Comparison of ENCODE assay signal across 26 cellular contexts in genomic region chr4:87109945-87110344, GRCh38.
A peak's percentile ranks its signal among the peaks of the same experiment; 100 is the strongest.
DNase-seq lines count a peak whose midpoint lies in the region; ATAC-seq and TF ChIP-seq lines count a peak whose summit lies in the region.
"Had no signal": no experiment of that assay in that cellular context is flagged by ENCODE, and none has a peak within 500 bp of the region (broad histone marks: within the 10 kb centered on the region; RNA-seq: fewer than 3 reads in every experiment).

No MANE protein-coding gene starts in this region.

- peaks cover 11% of the 10 kb centered on the region for H3F3A ChIP-seq in smooth muscle cell (ENCODE audit: low read depth)

- H3K4me3 ChIP-seq in BE2C (ENCODE audit: low read depth, low read length): peak overlapping the region; percentile 13; the same call in 1 of the 2 replicates
- H3K4me3 ChIP-seq in mesenchymal stem cell (ENCODE audit: insufficient read depth in 1 of 2, low read depth in 1 of 2, low read length in 2 of 2): no peak overlapping the region
- H3K4me3 ChIP-seq in smooth muscle cell: no peak overlapping the region
- H3K4me3 ChIP-seq: BLaER1 treated with 17β-estradiol and CSF1 and Interleukin-3, amounts not matched to agents 10 nM and 100 nM; GM12878; PC-9 had no signal

- ATAC-seq in omental fat pad (ENCODE audit: low FRiP score): no peak
- ATAC-seq in HG03135 (IDR thresholded peaks at IDR 0.05; ENCODE audit: unreplicated experiment): no peak
- ATAC-seq: GM12878 had no signal

- H2AK5ac ChIP-seq in mesenchymal stem cell (ENCODE audit: low read length, severe bottlenecking): no peak overlapping the region

- H3K18ac ChIP-seq in mesenchymal stem cell (ENCODE audit: low read depth in 1 of 2, low read length in 2 of 2): no peak overlapping the region

- H4K91ac ChIP-seq in mesenchymal stem cell (ENCODE audit: low read length): no peak overlapping the region

- H4K8ac ChIP-seq in mesenchymal stem cell (ENCODE audit: low read length): no peak overlapping the region

- H3K9ac ChIP-seq in mesenchymal stem cell (ENCODE audit: low read length) (peak overlapping the region; percentile 81), smooth muscle cell (ENCODE audit: low read depth) (no peak overlapping the region)
- H3K9ac ChIP-seq: BLaER1 treated with 17β-estradiol and CSF1 and Interleukin-3, amounts not matched to agents 10 nM and 100 nM had no signal

- no peak overlapping the region for H2AFZ ChIP-seq in mesenchymal stem cell (ENCODE audit: low read depth, low read length)
- H2AFZ ChIP-seq in smooth muscle cell (ENCODE audit: low read depth): no peak overlapping the region
- H2AFZ ChIP-seq: PC-9 had no signal

- no peak overlapping the region for H2BK5ac ChIP-seq in mesenchymal stem cell (ENCODE audit: low read depth, low read length, poor library complexity, severe bottlenecking)

- H3K4ac ChIP-seq in mesenchymal stem cell (ENCODE audit: low read depth in 1 of 2, low read length in 2 of 2): no peak overlapping the region

- no CpG with 5 or more reads among the region's 1 CpG for whole genome bisulfite sequencing in mesenchymal stem cell
- 97% methylated on average over 1 of the region's 1 CpG for WGBS in smooth muscle cell (ENCODE audit: low lambda C conversion rate)

- H3K27me3 ChIP-seq in BE2C: no peaks in the 10 kb centered on the region
- H3K27me3 ChIP-seq in mesenchymal stem cell (ENCODE audit: control insufficient read depth in 1 of 2, insufficient read depth in 1 of 2, low read length in 2 of 2): no peaks in the 10 kb centered on the region
- no peaks in the 10 kb centered on the region for H3K27me3 ChIP-seq in smooth muscle cell (ENCODE audit: low read depth)
- H3K27me3 ChIP-seq: BLaER1 treated with 17β-estradiol and CSF1 and Interleukin-3, amounts not matched to agents 10 nM and 100 nM had no signal

- no peak overlapping the region for H3K23ac ChIP-seq in mesenchymal stem cell (ENCODE audit: low read length in 2 of 2)

- H3K27ac ChIP-seq in VCaP (peak overlapping the region; percentile 13; the same call in 1 of the 2 replicates), mesenchymal stem cell (ENCODE audit: low read length, poor library complexity, severe bottlenecking) (no peak overlapping the region), smooth muscle cell (ENCODE audit: low read depth) (peak overlapping the region; percentile 91)
- H3K27ac ChIP-seq: PC-9 had no signal

- no peak overlapping the region for H2BK15ac ChIP-seq in mesenchymal stem cell (ENCODE audit: low read depth, poor library complexity, severe bottlenecking)

- H2BK120ac ChIP-seq in mesenchymal stem cell (ENCODE audit: low read depth, low read length): no peak overlapping the region

- H3K36me3 ChIP-seq in BE2C (peaks cover 16% of the 10 kb centered on the region), mesenchymal stem cell (ENCODE audit: control insufficient read depth in 1 of 2, insufficient read depth in 2 of 2, low read depth in 1 of 2, low read length in 2 of 2) (peaks cover 8 to 39% of the 10 kb centered on the region in 2 experiments), smooth muscle cell (ENCODE audit: low read depth) (no peaks in the 10 kb centered on the region)

- TF ChIP-seq CTCF in BE2C (IDR thresholded peaks at IDR 0.05; ENCODE audit: low read depth, low read length) (no peak), VCaP (conservative IDR thresholded peaks at IDR 0.05) (no peak), smooth muscle cell (IDR thresholded peaks at IDR 0.05; ENCODE audit: borderline replicate concordance, insufficient read depth, poor library complexity, severe bottlenecking) (no peak), omental fat pad (IDR thresholded peaks at IDR 0.05) (no peak)

- no peak overlapping the region for H2BK12ac ChIP-seq in mesenchymal stem cell (ENCODE audit: low read length in 2 of 2)

- no peak overlapping the region for H3K4me2 ChIP-seq in mesenchymal stem cell (ENCODE audit: low read length, poor library complexity, severe bottlenecking)
- H3K4me2 ChIP-seq in smooth muscle cell: peak overlapping the region; percentile 9
- H3K4me2 ChIP-seq: BLaER1 treated with 17β-estradiol and CSF1 and Interleukin-3, amounts not matched to agents 10 nM and 100 nM; PC-9 had no signal

- H3K9me3 ChIP-seq in BE2C: no peaks in the 10 kb centered on the region
- no peaks in the 10 kb centered on the region for H3K9me3 ChIP-seq in mesenchymal stem cell (ENCODE audit: control insufficient read depth, low read length)
- H3K9me3 ChIP-seq in smooth muscle cell (replicated peaks; ENCODE audit: low read depth): no peaks in the 10 kb centered on the region
- H3K9me3 ChIP-seq: Caco-2 had no signal

- H4K20me1 ChIP-seq in smooth muscle cell (ENCODE audit: low read depth): no peaks in the 10 kb centered on the region

- peaks cover 23% of the 10 kb centered on the region for H3K4me1 ChIP-seq in BE2C
- H3K4me1 ChIP-seq in mesenchymal stem cell (ENCODE audit: control insufficient read depth, insufficient read depth, low read depth, low read length): peaks cover 3% of the 10 kb centered on the region
- H3K4me1 ChIP-seq in smooth muscle cell (ENCODE audit: low read depth): no peaks in the 10 kb centered on the region

- no peaks in the 10 kb centered on the region for H3K79me2 ChIP-seq in smooth muscle cell (ENCODE audit: low read depth)

- no peak for DNase-seq in BE2C
- no peak for DNase-seq in mesenchymal stem cell
- no peak for DNase-seq in smooth muscle cell (lab: John Stamatoyannopoulos, UW; ENCODE audit: unreplicated experiment)
- DNase-seq in cerebellar cortex (ENCODE audit: low spot score): no peak
- no peak for DNase-seq in omental fat pad (ENCODE audit: low spot score)
- DNase-seq in middle frontal gyrus (ENCODE audit: extremely low spot score, low spot score): no peak
- DNase-seq: Caco-2; CD4-positive, alpha-beta memory T cell; DMS 273 treated with DMSO at 0.1 percent for 48 hours; DMS79 treated with DMSO at 0.1 percent for 48 hours; H7; HFFc6; KBM-7; MM.1S; NCI-H1048; NCI-H1436 treated with DMSO at 0.1 percent for 48 hours; NCI-H1930; NCI-H510A treated with DMSO at 0.1 percent for 48 hours; NCI-H748 treated with DMSO at 0.1 percent for 48 hours; PC-9; RPMI8226; SHP77 had no signal

- peaks cover 20% of the 10 kb centered on the region for H3K79me1 ChIP-seq in mesenchymal stem cell (replicated peaks; ENCODE audit: low read length, poor library complexity, severe bottlenecking)

- H3K14ac ChIP-seq in mesenchymal stem cell (ENCODE audit: low read length in 2 of 2): no peak overlapping the region
